ENCODE assay signal across 22 cellular contexts in the genomic region with DNA sequence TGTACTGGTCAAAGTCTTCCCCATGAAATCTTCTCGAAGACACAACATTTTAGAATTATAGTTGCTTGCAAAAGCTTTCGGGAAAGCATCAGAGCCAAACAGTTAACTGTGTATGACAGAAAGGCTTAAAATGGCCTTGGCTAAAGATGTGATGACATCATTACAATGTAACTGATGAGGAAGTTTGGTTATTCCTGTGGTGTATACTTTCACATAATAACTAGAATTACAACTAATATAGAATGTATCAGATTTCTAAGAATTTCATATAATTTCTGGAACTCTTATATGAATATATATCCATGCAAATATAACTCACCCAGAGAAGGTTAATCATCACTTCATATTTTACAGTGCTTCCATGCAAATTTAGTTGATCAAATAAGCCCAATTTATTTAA. TPM values are rescaled to one million over a fixed set of nuclear protein-coding genes. Genes with fewer than 3 reads are reported as not detected.
A peak's percentile ranks its signal among the peaks of the same experiment; 100 is the strongest.
DNase-seq lines count a peak whose midpoint lies in the region; ATAC-seq and TF ChIP-seq lines count a peak whose summit lies in the region.
"Had no signal": no experiment of that assay in that cellular context is flagged by ENCODE, and none has a peak within 500 bp of the region (broad histone marks: within the 10 kb centered on the region; RNA-seq: fewer than 3 reads in every experiment).

No MANE protein-coding gene starts in this region.

- no peak overlapping the region for H3K4me3 ChIP-seq in left lung
- no peak overlapping the region for H3K4me3 ChIP-seq in Caco-2 (ENCODE audit: low read depth, low read length)
- H3K4me3 ChIP-seq: SK-N-MC had no signal

- H3K9me3 ChIP-seq in left lung (no peaks in the 10 kb centered on the region), Caco-2 (no peaks in the 10 kb centered on the region)

- no peaks in the 10 kb centered on the region for H3K36me3 ChIP-seq in left lung
- no peaks in the 10 kb centered on the region for H3K36me3 ChIP-seq in Caco-2 (ENCODE audit: control insufficient read depth, insufficient read depth, low read length)

- H3K27me3 Mint-ChIP-seq in stimulated activated naive CD8-positive, alpha-beta T cell treated with anti-CD3 and anti-CD28 coated beads, Interleukin-15, amount 100 ng/mL, for 72 hours: peaks cover 52% of the 10 kb centered on the region
- H3K27me3 Mint-ChIP-seq in activated T-helper 17 cell treated with anti-CD3 and anti-CD28 coated beads, Interleukin-2, amount 50 U/mL, for 72 hours: peaks cover 20% of the 10 kb centered on the region
- peaks cover 38% of the 10 kb centered on the region for H3K27me3 Mint-ChIP-seq in activated T-cell treated with anti-CD3 and anti-CD28 coated beads, Interleukin-2, amount 50 U/mL, for 24 hours
- no peaks in the 10 kb centered on the region for H3K27me3 Mint-ChIP-seq in Caco-2 (ENCODE audit: insufficient read depth, unreplicated experiment)

- no peak for TF ChIP-seq CTCF in left lung (IDR thresholded peaks at IDR 0.05)
- no peak for TF ChIP-seq CTCF in Caco-2 (IDR thresholded peaks at IDR 0.05; ENCODE audit: insufficient read depth in 1 of 2, low read depth in 1 of 2, low read length in 1 of 2, severe bottlenecking in 1 of 2, unreplicated experiment in 1 of 2)

- peak; percentile 63 for ATAC-seq in stimulated activated naive CD8-positive, alpha-beta T cell treated with anti-CD3 and anti-CD28 coated beads, Interleukin-15, amount 100 ng/mL, for 72 hours
- ATAC-seq in stimulated activated naive CD8-positive, alpha-beta T cell treated with anti-CD3 and anti-CD28 coated beads, Interleukin-15, Interleukin-2, amounts not matched to agents 100 U/mL and 50 U/mL, for 24 hours: no peak
- peak; percentile 54 for ATAC-seq in activated T-helper 17 cell treated with anti-CD3 and anti-CD28 coated beads, Interleukin-2, amount 50 U/mL, for 72 hours (replicated peaks)
- no peak for ATAC-seq in left lung
- ATAC-seq: PC-3 had no signal

- H3K36me3 Mint-ChIP-seq in activated T-helper 17 cell treated with anti-CD3 and anti-CD28 coated beads, Interleukin-2, amount 50 U/mL, for 72 hours (ENCODE audit: low read depth): no peaks in the 10 kb centered on the region
- H3K36me3 Mint-ChIP-seq in activated T-cell treated with anti-CD3 and anti-CD28 coated beads, Interleukin-2, amount 50 U/mL, for 24 hours (ENCODE audit: low read depth): no peaks in the 10 kb centered on the region
- H3K36me3 Mint-ChIP-seq in Caco-2 (ENCODE audit: insufficient read depth, unreplicated experiment): peaks cover 6% of the 10 kb centered on the region
- H3K36me3 Mint-ChIP-seq: CD4-positive, CD25-positive, alpha-beta regulatory T cell had no signal

- H3K27ac ChIP-seq in left lung: no peak overlapping the region
- H3K27ac ChIP-seq: SK-N-MC had no signal

- no peak for DNase-seq in stimulated activated naive CD8-positive, alpha-beta T cell treated with anti-CD3 and anti-CD28 coated beads, Interleukin-15, amount 100 ng/mL, for 72 hours
- DNase-seq in stimulated activated naive CD8-positive, alpha-beta T cell treated with anti-CD3 and anti-CD28 coated beads, Interleukin-15, Interleukin-2, amounts not matched to agents 100 U/mL and 50 U/mL, for 24 hours: no peak
- peak; percentile 59 for DNase-seq in MV-4-11 (lab: John Stamatoyannopoulos, UW)
- DNase-seq in left lung: no peak
- no peak for DNase-seq in activated T-cell treated with anti-CD3 and anti-CD28 coated beads, Interleukin-2, amount 50 U/mL, for 24 hours
- no peak for DNase-seq in Caco-2
- DNase-seq: CD4-positive, CD25-positive, alpha-beta regulatory T cell; COR-L47; DMS 273 treated with DMSO at 0.1 percent for 48 hours; DMS79 treated with DMSO at 0.1 percent for 48 hours; NCI-H1105; NCI-H146; NCI-H2029 treated with DMSO at 0.1 percent for 48 hours; NCI-H226; NCI-H510A treated with DMSO at 0.1 percent for 48 hours; NCI-H774; PC-3; RPMI8226; SHP77; SW 1271 had no signal

- H3K9me3 Mint-ChIP-seq in stimulated activated naive CD8-positive, alpha-beta T cell treated with anti-CD3 and anti-CD28 coated beads, Interleukin-15, amount 100 ng/mL, for 72 hours: no peaks in the 10 kb centered on the region
- H3K9me3 Mint-ChIP-seq in activated T-helper 17 cell treated with anti-CD3 and anti-CD28 coated beads, Interleukin-2, amount 50 U/mL, for 72 hours: no peaks in the 10 kb centered on the region
- no peaks in the 10 kb centered on the region for H3K9me3 Mint-ChIP-seq in activated T-cell treated with anti-CD3 and anti-CD28 coated beads, Interleukin-2, amount 50 U/mL, for 24 hours
- H3K9me3 Mint-ChIP-seq in Caco-2 (ENCODE audit: unreplicated experiment): no peaks in the 10 kb centered on the region
- H3K9me3 Mint-ChIP-seq: CD4-positive, CD25-positive, alpha-beta regulatory T cell had no signal

- H3K4me1 ChIP-seq in left lung: peaks cover 0 to 5% of the 10 kb centered on the region in 2 donors
- no peaks in the 10 kb centered on the region for H3K4me1 ChIP-seq in Caco-2

- CTCF ChIA-PET in Caco-2 (lab: Charles Lee): no interaction called here

- H3K27ac Mint-ChIP-seq in stimulated activated naive CD8-positive, alpha-beta T cell treated with anti-CD3 and anti-CD28 coated beads, Interleukin-15, amount 100 ng/mL, for 72 hours: no peak overlapping the region
- no peak overlapping the region for H3K27ac Mint-ChIP-seq in activated T-helper 17 cell treated with anti-CD3 and anti-CD28 coated beads, Interleukin-2, amount 50 U/mL, for 72 hours
- no peak overlapping the region for H3K27ac Mint-ChIP-seq in activated T-cell treated with anti-CD3 and anti-CD28 coated beads, Interleukin-2, amount 50 U/mL, for 24 hours
- no peak overlapping the region for H3K27ac Mint-ChIP-seq in Caco-2 (ENCODE audit: unreplicated experiment)
- H3K27ac Mint-ChIP-seq: CD4-positive, CD25-positive, alpha-beta regulatory T cell had no signal

- H3K4me3 Mint-ChIP-seq in stimulated activated naive CD8-positive, alpha-beta T cell treated with anti-CD3 and anti-CD28 coated beads, Interleukin-15, amount 100 ng/mL, for 72 hours: no peak overlapping the region
- H3K4me3 Mint-ChIP-seq in activated T-helper 17 cell treated with anti-CD3 and anti-CD28 coated beads, Interleukin-2, amount 50 U/mL, for 72 hours: no peak overlapping the region
- no peak overlapping the region for H3K4me3 Mint-ChIP-seq in activated T-cell treated with anti-CD3 and anti-CD28 coated beads, Interleukin-2, amount 50 U/mL, for 24 hours
- no peak overlapping the region for H3K4me3 Mint-ChIP-seq in Caco-2 (ENCODE audit: unreplicated experiment)
- H3K4me3 Mint-ChIP-seq: CD4-positive, CD25-positive, alpha-beta regulatory T cell had no signal

- intact Hi-C loops in left lung (cut with DNase I): no loop called here
- intact Hi-C loops in Caco-2 (cut with micrococcal nuclease; ENCODE audit: unreplicated experiment): no loop called here

- peaks cover 0 to 36% of the 10 kb centered on the region in 2 donors for H3K27me3 ChIP-seq in left lung
- H3K27me3 ChIP-seq in Caco-2 (replicated peaks; ENCODE audit: control insufficient read depth, insufficient read depth, low read length): no peaks in the 10 kb centered on the region

- H3K4me1 Mint-ChIP-seq in stimulated activated naive CD8-positive, alpha-beta T cell treated with anti-CD3 and anti-CD28 coated beads, Interleukin-15, amount 100 ng/mL, for 72 hours: peaks cover 32% of the 10 kb centered on the region
- H3K4me1 Mint-ChIP-seq in activated T-helper 17 cell treated with anti-CD3 and anti-CD28 coated beads, Interleukin-2, amount 50 U/mL, for 72 hours: no peaks in the 10 kb centered on the region
- H3K4me1 Mint-ChIP-seq in activated T-cell treated with anti-CD3 and anti-CD28 coated beads, Interleukin-2, amount 50 U/mL, for 24 hours (ENCODE audit: low read depth): peaks cover 15% of the 10 kb centered on the region
- H3K4me1 Mint-ChIP-seq in Caco-2 (ENCODE audit: low read depth, unreplicated experiment): no peaks in the 10 kb centered on the region
- H3K4me1 Mint-ChIP-seq: CD4-positive, CD25-positive, alpha-beta regulatory T cell had no signal

- POLR2A ChIA-PET in Caco-2 (lab: Charles Lee): no interaction called here

- BruUV-seq in Caco-2 (replicated peaks; lab: Mats Ljungman, UMichigan): no TSS peak

RNA-seq across cellular contexts. Expression of a gene that starts 8.4 kb away (rescaled TPM):
- 1 to 10 TPM in 1 of 2 donors, under 1 TPM in 1; 0.95 to 1.1 TPM for total RNA-seq in activated T-helper 17 cell treated with anti-CD3 and anti-CD28 coated beads, Interleukin-2, amount 50 U/mL, for 72 hours
- total RNA-seq in left lung (1 to 10 TPM; 1.8 to 2.7 TPM), Caco-2 (2022) (11.7 and 11.9 TPM in 2 replicates)
- total RNA-seq: CD4-positive, CD25-positive, alpha-beta regulatory T cell had no signal

RNA-seq across cellular contexts. Expression of a gene that starts 10.8 kb away (rescaled TPM):
- 10 to 100 TPM; 14.4 to 27.7 TPM for total RNA-seq in activated T-helper 17 cell treated with anti-CD3 and anti-CD28 coated beads, Interleukin-2, amount 50 U/mL, for 72 hours
- total RNA-seq in left lung (10 to 100 TPM; 20.2 to 23.1 TPM), Caco-2 (2022) (25.1 and 31.6 TPM in 2 replicates)

RNA-seq across cellular contexts. Expression of a gene that starts 35.9 kb away (rescaled TPM):
- total RNA-seq in activated T-helper 17 cell treated with anti-CD3 and anti-CD28 coated beads, Interleukin-2, amount 50 U/mL, for 72 hours: 10 to 100 TPM in 1 of 2 donors, 1 to 10 TPM in 1; 8.9 to 10.4 TPM
- total RNA-seq in left lung (10 to 100 TPM; 42.5 to 42.9 TPM), Caco-2 (2022) (39.0 and 43.9 TPM in 2 replicates)

RNA-seq across cellular contexts. Expression of a gene that starts 49.4 kb away (rescaled TPM):
- total RNA-seq in activated T-helper 17 cell treated with anti-CD3 and anti-CD28 coated beads, Interleukin-2, amount 50 U/mL, for 72 hours: 1 to 10 TPM; 5.0 to 9.7 TPM
- 100 to 1,000 TPM in 1 of 2 donors, 10 to 100 TPM in 1; 40.6 to 108 TPM for total RNA-seq in left lung
- total RNA-seq in Caco-2 (2022): 12.1 and 13.3 TPM in 2 replicates

Comparison
In these comparisons a context has a peak if more than half of its experiments do, and no peak if none do; other contexts are left out.
1. ATAC-seq: peak in stimulated activated naive CD8-positive, alpha-beta T cell treated with anti-CD3 and anti-CD28 coated beads, Interleukin-15, amount 100 ng/mL, for 72 hours (single experiment) and activated T-helper 17 cell treated with anti-CD3 and anti-CD28 coated beads, Interleukin-2, amount 50 U/mL, for 72 hours (single experiment); none in stimulated activated naive CD8-positive, alpha-beta T cell treated with anti-CD3 and anti-CD28 coated beads, Interleukin-15, Interleukin-2, amounts not matched to agents 100 U/mL and 50 U/mL, for 24 hours (single experiment) and left lung (single experiment).